ENCODE assay signal across 17 cellular contexts in the genomic region with DNA sequence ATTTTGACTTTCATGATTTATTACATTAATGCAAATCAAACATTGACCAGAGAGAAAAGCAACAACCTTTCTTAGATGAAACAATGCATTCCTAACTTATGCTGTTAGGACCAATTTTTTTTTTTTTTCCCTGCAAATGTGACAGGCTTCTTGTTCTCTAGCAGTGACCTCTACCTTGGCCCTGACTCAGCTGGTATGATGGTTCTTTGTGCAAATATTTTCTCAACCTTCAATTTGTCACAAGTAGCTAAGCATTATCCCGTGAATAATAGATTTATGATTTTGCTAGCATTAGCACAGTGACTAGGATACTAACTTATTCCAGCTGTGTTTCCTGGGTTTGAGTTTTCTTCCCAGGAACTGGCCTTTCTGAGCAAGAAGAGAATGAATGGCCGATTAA.
A peak's percentile ranks its signal among the peaks of the same experiment; 100 is the strongest.
DNase-seq lines count a peak whose midpoint lies in the region; ATAC-seq, FAIRE-seq and TF ChIP-seq lines count a peak whose summit lies in the region.
"Had no signal": no experiment of that assay in that cellular context is flagged by ENCODE, and none has a peak within 500 bp of the region (broad histone marks: within the 10 kb centered on the region; RNA-seq: fewer than 3 reads in every experiment).

No MANE protein-coding gene starts in this region.

- TF ChIP-seq POLR2A in H54 (IDR thresholded peaks at IDR 0.05; ENCODE audit: low read depth, low read length) (no peak), gastroesophageal sphincter (IDR thresholded peaks at IDR 0.05) (no peak), thyroid gland (IDR thresholded peaks at IDR 0.05) (no peak)

- H3K4me1 ChIP-seq in SK-N-SH (ENCODE audit: control insufficient read depth in 1 of 2, insufficient read depth in 2 of 2, low read depth in 1 of 2, low read length in 1 of 2): peaks cover 0 to 5% of the 10 kb centered on the region in 2 experiments; a peak in 1 of 4 replicates
- H3K4me1 ChIP-seq in gastroesophageal sphincter: peaks cover 7 to 63% (median 9%) of the 10 kb centered on the region in 3 donors
- peaks cover 41 to 47% of the 10 kb centered on the region in 2 donors for H3K4me1 ChIP-seq in thyroid gland

- intact Hi-C loops in thyroid gland (cut with DNase I): no loop called here

- H3K27me3 ChIP-seq in SK-N-SH (ENCODE audit: insufficient read depth) (no peaks in the 10 kb centered on the region), gastroesophageal sphincter (no peaks in the 10 kb centered on the region), thyroid gland (no peaks in the 10 kb centered on the region)
- H3K27me3 ChIP-seq: gastrocnemius medialis, sigmoid colon had no signal

- POLR2A ChIA-PET in SK-N-SH (lab: Yijun Ruan, JAX): no interaction called here

- no peak for TF ChIP-seq RAD21 in SK-N-SH (IDR thresholded peaks at IDR 0.05; ENCODE audit: low read length)

- TF ChIP-seq CTCF in SK-N-SH (IDR thresholded peaks at IDR 0.05) (no peak), gastroesophageal sphincter (IDR thresholded peaks at IDR 0.05) (no peak), thyroid gland (IDR thresholded peaks at IDR 0.05) (no peak)

- H3K9ac ChIP-seq in SK-N-SH: no peak overlapping the region

- 6% methylated on average over 2 of the region's 2 CpGs for WGBS in SK-N-SH (ENCODE audit: low lambda C conversion rate)
- 0 to 8% methylated on average over 2 of the region's 2 CpGs for WGBS in gastroesophageal sphincter (ENCODE audit: low coverage in 1 of 2), 2 donors
- 36 to 48% methylated on average over 2 of the region's 2 CpGs for WGBS in thyroid gland, 2 donors

- FAIRE-seq in H54 (lab: Jason Lieb, UNC): peak; percentile 79

- no peaks in the 10 kb centered on the region for H4K20me1 ChIP-seq in SK-N-SH (ENCODE audit: insufficient read depth)

- H3K36me3 ChIP-seq in SK-N-SH (replicated peaks in 1 of 2; ENCODE audit: control insufficient read depth in 1 of 2, insufficient read depth in 2 of 2, low read length in 1 of 2): no peaks in the 10 kb centered on the region
- H3K36me3 ChIP-seq in gastroesophageal sphincter: no peaks in the 10 kb centered on the region
- no peaks in the 10 kb centered on the region for H3K36me3 ChIP-seq in thyroid gland
- H3K36me3 ChIP-seq: gastrocnemius medialis, HAP-1, sigmoid colon had no signal

- no peaks in the 10 kb centered on the region for H3K79me2 ChIP-seq in SK-N-SH (ENCODE audit: insufficient read depth)

- CTCF ChIA-PET in SK-N-SH (lab: Yijun Ruan, JAX): no interaction called here

- DNase-seq in H54 (ENCODE audit: insufficient read length, low spot score) (no peak), SK-N-SH (no peak), thyroid gland (peak in 1 of 2 donors; percentile 9), NOMO-1 treated with DMSO at 0.1 percent for 48 hours (lab: John Stamatoyannopoulos, UW; ENCODE audit: unreplicated experiment) (no peak)
- no peak for DNase-seq in stimulated activated CD4-positive, alpha-beta T cell treated with anti-CD3 and anti-CD28 coated beads, Interleukin-2, amount 100 ng/mL, for 24 hours
- DNase-seq in stimulated activated naive CD4-positive, alpha-beta T cell (lab: John Stamatoyannopoulos, UW): no peak
- DNase-seq: activated CD4-positive, alpha-beta T cell treated with anti-CD3 and anti-CD28 coated beads for 48 hours; activated T-cell treated with anti-CD3 and anti-CD28 coated beads, Interleukin-2, amount 50 U/mL, for 4 hours; gastrocnemius medialis; MM.1S; naive thymus-derived CD4-positive, alpha-beta T cell; NCI-H2107; sigmoid colon; T-helper 17 cell had no signal

- no peak for TF ChIP-seq EP300 in SK-N-SH (IDR thresholded peaks at IDR 0.05; ENCODE audit: borderline replicate concordance in 1 of 2, low read depth in 1 of 2, low read length in 1 of 2)
- no peak for TF ChIP-seq EP300 in gastroesophageal sphincter (IDR thresholded peaks at IDR 0.05)

- H3K4me2 ChIP-seq in SK-N-SH: no peak overlapping the region

- H3K9me2 ChIP-seq in SK-N-SH: no peaks in the 10 kb centered on the region

- H3K4me3 ChIP-seq in SK-N-SH (ENCODE audit: low read depth in 2 of 2, low read length in 1 of 2) (no peak overlapping the region), gastroesophageal sphincter (no peak overlapping the region), thyroid gland (replicated peaks in 1 of 3) (no peak overlapping the region)
- H3K4me3 ChIP-seq: gastrocnemius medialis, HAP-1, sigmoid colon had no signal

- H3K27ac ChIP-seq in SK-N-SH (ENCODE audit: low read depth in 2 of 2, low read length in 1 of 2) (peak overlapping the region in 1 of 2 experiments; percentile 4; a peak in 1 of 4 replicates), gastroesophageal sphincter (peak overlapping the region in 3 of 4 donors; percentile 5 to 37 (median 13)), thyroid gland (peak overlapping the region; percentile 6 to 51 (median 8))
- H3K27ac ChIP-seq: gastrocnemius medialis had no signal

- no peaks in the 10 kb centered on the region for H3F3A ChIP-seq in SK-N-SH (replicated peaks; ENCODE audit: insufficient read depth)

- ATAC-seq in gastroesophageal sphincter: no peak
- ATAC-seq: activated T-cell treated with anti-CD3 and anti-CD28 coated beads, Interleukin-2, amount 50 U/mL, for 4 hours; gastrocnemius medialis; left lobe of liver; naive thymus-derived CD4-positive, alpha-beta T cell; T-helper 17 cell had no signal

- no peaks in the 10 kb centered on the region for H3K9me3 ChIP-seq in SK-N-SH
- H3K9me3 ChIP-seq in gastroesophageal sphincter: no peaks in the 10 kb centered on the region
- H3K9me3 ChIP-seq in thyroid gland: no peaks in the 10 kb centered on the region
- H3K9me3 ChIP-seq: gastrocnemius medialis, HAP-1 had no signal

- H2AFZ ChIP-seq in SK-N-SH (ENCODE audit: low read depth): no peak overlapping the region

TF ChIP-seq in SK-N-SH, 30 proteins besides CTCF, POLR2A, EP300 and RAD21:
- TF ChIP-seq GABPA (IDR thresholded peaks at IDR 0.05; ENCODE audit: low read depth): no peak
- TF ChIP-seq, protein P1, sequence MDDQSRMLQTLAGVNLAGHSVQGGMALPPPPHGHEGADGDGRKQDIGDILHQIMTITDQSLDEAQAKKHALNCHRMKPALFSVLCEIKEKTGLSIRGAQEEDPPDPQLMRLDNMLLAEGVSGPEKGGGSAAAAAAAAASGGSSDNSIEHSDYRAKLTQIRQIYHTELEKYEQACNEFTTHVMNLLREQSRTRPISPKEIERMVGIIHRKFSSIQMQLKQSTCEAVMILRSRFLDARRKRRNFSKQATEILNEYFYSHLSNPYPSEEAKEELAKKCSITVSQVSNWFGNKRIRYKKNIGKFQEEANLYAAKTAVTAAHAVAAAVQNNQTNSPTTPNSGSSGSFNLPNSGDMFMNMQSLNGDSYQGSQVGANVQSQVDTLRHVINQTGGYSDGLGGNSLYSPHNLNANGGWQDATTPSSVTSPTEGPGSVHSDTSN (IDR thresholded peaks at IDR 0.05): peak; percentile 12; the same call in 1 of the 2 replicates
- TF ChIP-seq, protein P2, sequence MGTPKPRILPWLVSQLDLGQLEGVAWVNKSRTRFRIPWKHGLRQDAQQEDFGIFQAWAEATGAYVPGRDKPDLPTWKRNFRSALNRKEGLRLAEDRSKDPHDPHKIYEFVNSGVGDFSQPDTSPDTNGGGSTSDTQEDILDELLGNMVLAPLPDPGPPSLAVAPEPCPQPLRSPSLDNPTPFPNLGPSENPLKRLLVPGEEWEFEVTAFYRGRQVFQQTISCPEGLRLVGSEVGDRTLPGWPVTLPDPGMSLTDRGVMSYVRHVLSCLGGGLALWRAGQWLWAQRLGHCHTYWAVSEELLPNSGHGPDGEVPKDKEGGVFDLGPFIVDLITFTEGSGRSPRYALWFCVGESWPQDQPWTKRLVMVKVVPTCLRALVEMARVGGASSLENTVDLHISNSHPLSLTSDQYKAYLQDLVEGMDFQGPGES (IDR thresholded peaks at IDR 0.05; ENCODE audit: low read depth, low read length): no peak
- no peak for TF ChIP-seq POLR2AphosphoS5 (IDR thresholded peaks at IDR 0.05; ENCODE audit: low read depth, low read length)
- TF ChIP-seq, protein P3, sequence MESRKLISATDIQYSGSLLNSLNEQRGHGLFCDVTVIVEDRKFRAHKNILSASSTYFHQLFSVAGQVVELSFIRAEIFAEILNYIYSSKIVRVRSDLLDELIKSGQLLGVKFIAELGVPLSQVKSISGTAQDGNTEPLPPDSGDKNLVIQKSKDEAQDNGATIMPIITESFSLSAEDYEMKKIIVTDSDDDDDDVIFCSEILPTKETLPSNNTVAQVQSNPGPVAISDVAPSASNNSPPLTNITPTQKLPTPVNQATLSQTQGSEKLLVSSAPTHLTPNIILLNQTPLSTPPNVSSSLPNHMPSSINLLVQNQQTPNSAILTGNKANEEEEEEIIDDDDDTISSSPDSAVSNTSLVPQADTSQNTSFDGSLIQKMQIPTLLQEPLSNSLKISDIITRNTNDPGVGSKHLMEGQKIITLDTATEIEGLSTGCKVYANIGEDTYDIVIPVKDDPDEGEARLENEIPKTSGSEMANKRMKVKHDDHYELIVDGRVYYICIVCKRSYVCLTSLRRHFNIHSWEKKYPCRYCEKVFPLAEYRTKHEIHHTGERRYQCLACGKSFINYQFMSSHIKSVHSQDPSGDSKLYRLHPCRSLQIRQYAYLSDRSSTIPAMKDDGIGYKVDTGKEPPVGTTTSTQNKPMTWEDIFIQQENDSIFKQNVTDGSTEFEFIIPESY (IDR thresholded peaks at IDR 0.05; ENCODE audit: borderline replicate concordance, low read depth): no peak
- no peak for TF ChIP-seq NRF1 (IDR thresholded peaks at IDR 0.05; ENCODE audit: low read depth, low read length)
- TF ChIP-seq EZH2phosphoT487 (IDR thresholded peaks at IDR 0.05; ENCODE audit: borderline replicate concordance, low read depth): no peak
- TF ChIP-seq JUND (IDR thresholded peaks at IDR 0.05): peak; percentile 24; the same call in 1 of the 2 replicates
- peak; percentile 56 for TF ChIP-seq TCF12 (IDR thresholded peaks at IDR 0.05)
